In genomic region chr21:33895356-33895755, GRCh38 we compare ENCODE assay signal across 1 cellular context.
TF ChIP-seq lines count a peak whose summit lies in the region.

No MANE protein-coding gene starts in this region.

TF ChIP-seq in HepG2, 621 proteins besides CTCF, POLR2A, EP300 and RAD21 (continued from another document):
- 0 out of 2 replicates have a peak, but pooled peaks have one; percentile 19 for TF ChIP-seq ZNF430 (CRISPR knock-in tag; IDR thresholded peaks at IDR 0.05)
- TF ChIP-seq ZMYM3 (CRISPR knock-in tag; IDR thresholded peaks at IDR 0.05), result no peak
